In genomic region chr1:3714814-3715213, GRCh38 we compare ENCODE assay signal across 2 cellular contexts.
A peak's percentile ranks its signal among the peaks of the same experiment; 100 is the strongest.
TF ChIP-seq lines count a peak whose summit lies in the region.

No MANE protein-coding gene starts in this region.

TF ChIP-seq in IMR-90, 13 proteins besides CTCF, POLR2A, EP300 and RAD21:
- no peak for TF ChIP-seq CHD1 (IDR thresholded peaks at IDR 0.05; ENCODE audit: low read depth, low read length)
- no peak for TF ChIP-seq MXI1 (IDR thresholded peaks at IDR 0.05; ENCODE audit: borderline replicate concordance, low read depth, low read length)
- TF ChIP-seq SMC3 (IDR thresholded peaks at IDR 0.05; ENCODE audit: low read depth, low read length), result no peak
- no peak for TF ChIP-seq BHLHE40 (IDR thresholded peaks at IDR 0.05; ENCODE audit: low read depth, low read length)
- no peak for TF ChIP-seq RCOR1 (IDR thresholded peaks at IDR 0.05; ENCODE audit: insufficient replicate concordance, low read length)
- no peak for TF ChIP-seq FOS (IDR thresholded peaks at IDR 0.05; ENCODE audit: low read depth, low read length)
- no peak for TF ChIP-seq MAFK (IDR thresholded peaks at IDR 0.05; ENCODE audit: low read depth, low read length)
- TF ChIP-seq RFX5 (IDR thresholded peaks at IDR 0.05; ENCODE audit: low read depth, low read length), result no peak
- no peak for TF ChIP-seq CEBPB (IDR thresholded peaks at IDR 0.05; ENCODE audit: low read depth, low read length)
- no peak for TF ChIP-seq NFE2L2 (IDR thresholded peaks at IDR 0.05; ENCODE audit: low read depth, low read length)
TF ChIP-seq in IMR-90: peak in this region for 0.

TF ChIP-seq in K562, 482 proteins besides CTCF, POLR2A, EP300 and RAD21:
- TF ChIP-seq PHB2 (IDR thresholded peaks at IDR 0.05; ENCODE audit: low read depth) (no peak), PTBP1 (IDR thresholded peaks at IDR 0.05; ENCODE audit: low read depth, low read length) (no peak), ZNF277 (CRISPR knock-in tag; IDR thresholded peaks at IDR 0.05; ENCODE audit: borderline replicate concordance) (no peak), BRD9 (IDR thresholded peaks at IDR 0.05; ENCODE audit: low read depth, partially characterized antibody) (no peak), JUND (IDR thresholded peaks at IDR 0.05; ENCODE audit: borderline replicate concordance, low read depth, low read length) (no peak), JUND (tag; IDR thresholded peaks at IDR 0.05; ENCODE audit: borderline replicate concordance, low read depth, low read length) (no peak), CHAMP1 (IDR thresholded peaks at IDR 0.05) (no peak), MBD2 (IDR thresholded peaks at IDR 0.05; ENCODE audit: borderline replicate concordance, low read depth) (no peak), PHF8 (IDR thresholded peaks at IDR 0.05; ENCODE audit: borderline replicate concordance, low read length) (no peak), KAT8 (IDR thresholded peaks at IDR 0.05; ENCODE audit: low read depth) (no peak), UBTF (IDR thresholded peaks at IDR 0.05; ENCODE audit: borderline replicate concordance in 1 of 2, low read depth in 2 of 2, low read length in 2 of 2) (peak in 1 of 2 experiments; percentile 49; a peak in 1 of 4 replicates), CREB3L1 (IDR thresholded peaks at IDR 0.05; ENCODE audit: borderline replicate concordance, low read depth) (no peak), POLR2G (IDR thresholded peaks at IDR 0.05; ENCODE audit: low read depth, low read length) (0 out of 2 replicates have a peak, but pooled peaks have one; percentile 11)
